Comparison of ENCODE assay signal across 24 cellular contexts in genomic region chr3:70926835-70927234, GRCh38.
A peak's percentile ranks its signal among the peaks of the same experiment; 100 is the strongest.
DNase-seq lines count a peak whose midpoint lies in the region; ATAC-seq and TF ChIP-seq lines count a peak whose summit lies in the region.
"Had no signal": no experiment of that assay in that cellular context is flagged by ENCODE, and none has a peak within 500 bp of the region (broad histone marks: within the 10 kb centered on the region; RNA-seq: fewer than 3 reads in every experiment).

No MANE protein-coding gene starts in this region.

- no peak overlapping the region for H3K4me3 Mint-ChIP-seq in T-helper 17 cell
- no peak overlapping the region for H3K4me3 Mint-ChIP-seq in nephron progenitor cell
- H3K4me3 Mint-ChIP-seq: CD14-positive monocyte; CD4-positive, alpha-beta memory T cell; CD4-positive, CD25-positive, alpha-beta regulatory T cell; CD8-positive, alpha-beta memory T cell had no signal

- ATAC-seq in T-helper 17 cell: no peak
- ATAC-seq: GM12878 had no signal

- H3K4me2 ChIP-seq in neural cell (ENCODE audit: low read length) (no peak overlapping the region), osteoblast (ENCODE audit: insufficient read depth, low read length) (no peak overlapping the region)
- H3K4me2 ChIP-seq: BLaER1 had no signal

- H3K9me2 ChIP-seq in neural cell (ENCODE audit: insufficient read depth, low read length): no peaks in the 10 kb centered on the region

- no peak for TF ChIP-seq CTCF in neural cell (IDR thresholded peaks at IDR 0.05; ENCODE audit: poor library complexity, severe bottlenecking)
- no peak for TF ChIP-seq CTCF in osteoblast (IDR thresholded peaks at IDR 0.05; ENCODE audit: extremely low read depth, low read depth, low read length)
- no peak for TF ChIP-seq CTCF in nephron progenitor cell (IDR thresholded peaks at IDR 0.05)

- H3K27me3 ChIP-seq in neural cell (ENCODE audit: insufficient read depth, low read depth, low read length): no peaks in the 10 kb centered on the region
- no peaks in the 10 kb centered on the region for H3K27me3 ChIP-seq in osteoblast (ENCODE audit: insufficient read depth, low read length)
- H3K27me3 ChIP-seq: BE2C, BLaER1 had no signal

- H3K27ac ChIP-seq in neural cell (ENCODE audit: low read length): peak overlapping the region; percentile 13
- H3K27ac ChIP-seq in osteoblast (ENCODE audit: low read depth, low read length): no peak overlapping the region
- H3K27ac ChIP-seq: BLaER1 had no signal

- no peaks in the 10 kb centered on the region for H3K79me2 ChIP-seq in neural cell (replicated peaks; ENCODE audit: insufficient read depth, low read length)
- no peaks in the 10 kb centered on the region for H3K79me2 ChIP-seq in osteoblast (ENCODE audit: insufficient read depth, low read length)

- no peak overlapping the region for H3K9ac ChIP-seq in neural cell (ENCODE audit: low read length)
- H3K9ac ChIP-seq: BLaER1 had no signal

- H3K4me3 ChIP-seq in neural cell (ENCODE audit: low read length) (no peak overlapping the region), osteoblast (ENCODE audit: insufficient read depth, low read length) (no peak overlapping the region)
- H3K4me3 ChIP-seq: BLaER1, GM12878 had no signal

- H3K9me3 ChIP-seq in T-helper 17 cell (ENCODE audit: control insufficient read depth, low read length, poor library complexity, severe bottlenecking) (no peaks in the 10 kb centered on the region), neural cell (ENCODE audit: low read length) (no peaks in the 10 kb centered on the region), osteoblast (ENCODE audit: low read depth, low read length) (no peaks in the 10 kb centered on the region)
- H3K9me3 ChIP-seq: BE2C, BLaER1 had no signal

- H3K36me3 Mint-ChIP-seq in T-helper 17 cell (ENCODE audit: low read depth): no peaks in the 10 kb centered on the region
- H3K36me3 Mint-ChIP-seq in nephron progenitor cell (ENCODE audit: low read depth): no peaks in the 10 kb centered on the region
- H3K36me3 Mint-ChIP-seq: CD14-positive monocyte; CD4-positive, alpha-beta memory T cell; CD4-positive, CD25-positive, alpha-beta regulatory T cell had no signal

- H4K20me1 ChIP-seq in neural cell (ENCODE audit: insufficient read depth) (no peaks in the 10 kb centered on the region), osteoblast (ENCODE audit: insufficient read depth, low read length) (no peaks in the 10 kb centered on the region)
- H4K20me1 ChIP-seq: BLaER1 had no signal

- DNase-seq in T-helper 17 cell: no peak
- peak; percentile 9 for DNase-seq in osteoblast (ENCODE audit: insufficient read length, low spot score, missing footprints)
- DNase-seq in NCI-H446 (lab: John Stamatoyannopoulos, UW): no peak
- no peak for DNase-seq in activated CD4-positive, alpha-beta T cell treated with anti-CD3 and anti-CD28 coated beads for 48 hours
- DNase-seq in nephron progenitor cell: no peak
- DNase-seq: 8988T; ACHN; BE2C; C1 segment of cervical spinal cord; CD4-positive, alpha-beta memory T cell; CD4-positive, CD25-positive, alpha-beta regulatory T cell; CD8-positive, alpha-beta memory T cell; COR-L47; DMS 273 treated with DMSO at 0.1 percent for 48 hours; DMS153; DMS53; DMS79; DND-41; EL; GDM1 had no signal

- no peaks in the 10 kb centered on the region for H3K4me1 ChIP-seq in osteoblast (ENCODE audit: insufficient read depth, low read length)
- H3K4me1 ChIP-seq: BE2C, BLaER1 had no signal

- H3K27ac Mint-ChIP-seq in T-helper 17 cell (peak overlapping the region; percentile 2), nephron progenitor cell (no peak overlapping the region)
- H3K27ac Mint-ChIP-seq: CD14-positive monocyte; CD4-positive, alpha-beta memory T cell; CD4-positive, CD25-positive, alpha-beta regulatory T cell had no signal

- H2AFZ ChIP-seq in neural cell (ENCODE audit: low read depth, low read length): no peak overlapping the region
- H2AFZ ChIP-seq in osteoblast (ENCODE audit: low read length): no peak overlapping the region

- peaks cover 12% of the 10 kb centered on the region for H3K9me3 Mint-ChIP-seq in nephron progenitor cell

- no peak for TF ChIP-seq RAD21 in neural cell (conservative IDR thresholded peaks at IDR 0.05)

- no peaks in the 10 kb centered on the region for H3F3A ChIP-seq in neural cell (ENCODE audit: insufficient read depth, low read length, poor library complexity, severe bottlenecking)

- H3K27me3 Mint-ChIP-seq in T-helper 17 cell (no peaks in the 10 kb centered on the region), nephron progenitor cell (ENCODE audit: low read depth, poor library complexity) (no peaks in the 10 kb centered on the region)
- H3K27me3 Mint-ChIP-seq: CD8-positive, alpha-beta memory T cell had no signal

- peak; percentile 74 for TF ChIP-seq EP300 in neural cell (conservative IDR thresholded peaks at IDR 0.05; ENCODE audit: poor library complexity, severe bottlenecking)

- no peaks in the 10 kb centered on the region for H3K36me3 ChIP-seq in neural cell (ENCODE audit: insufficient read depth, low read length)
- H3K36me3 ChIP-seq in osteoblast (ENCODE audit: insufficient read depth, low read length): no peaks in the 10 kb centered on the region
- H3K36me3 ChIP-seq: BE2C, BLaER1 had no signal

- H3K4me1 Mint-ChIP-seq in T-helper 17 cell: no peaks in the 10 kb centered on the region
- H3K4me1 Mint-ChIP-seq in nephron progenitor cell: no peaks in the 10 kb centered on the region
- H3K4me1 Mint-ChIP-seq: CD14-positive monocyte; CD4-positive, alpha-beta memory T cell; CD4-positive, CD25-positive, alpha-beta regulatory T cell; CD8-positive, alpha-beta memory T cell had no signal

TF ChIP-seq in neural cell, 6 proteins besides CTCF, POLR2A, EP300 and RAD21:
- TF ChIP-seq REST (IDR thresholded peaks at IDR 0.05; ENCODE audit: borderline replicate concordance) (no peak), POLR2AphosphoS5 (IDR thresholded peaks at IDR 0.05) (no peak), SMC3 (conservative IDR thresholded peaks at IDR 0.05; ENCODE audit: poor library complexity) (no peak), TAF1 (IDR thresholded peaks at IDR 0.05; ENCODE audit: low read depth) (no peak), MXI1 (conservative IDR thresholded peaks at IDR 0.05; ENCODE audit: poor library complexity, severe bottlenecking) (no peak), EZH2 (IDR thresholded peaks at IDR 0.05; ENCODE audit: borderline replicate concordance, insufficient read depth, low read length, poor library complexity, severe bottlenecking) (no peak)
